Comparison of ENCODE assay signal across 1 cellular context in the genomic region with DNA sequence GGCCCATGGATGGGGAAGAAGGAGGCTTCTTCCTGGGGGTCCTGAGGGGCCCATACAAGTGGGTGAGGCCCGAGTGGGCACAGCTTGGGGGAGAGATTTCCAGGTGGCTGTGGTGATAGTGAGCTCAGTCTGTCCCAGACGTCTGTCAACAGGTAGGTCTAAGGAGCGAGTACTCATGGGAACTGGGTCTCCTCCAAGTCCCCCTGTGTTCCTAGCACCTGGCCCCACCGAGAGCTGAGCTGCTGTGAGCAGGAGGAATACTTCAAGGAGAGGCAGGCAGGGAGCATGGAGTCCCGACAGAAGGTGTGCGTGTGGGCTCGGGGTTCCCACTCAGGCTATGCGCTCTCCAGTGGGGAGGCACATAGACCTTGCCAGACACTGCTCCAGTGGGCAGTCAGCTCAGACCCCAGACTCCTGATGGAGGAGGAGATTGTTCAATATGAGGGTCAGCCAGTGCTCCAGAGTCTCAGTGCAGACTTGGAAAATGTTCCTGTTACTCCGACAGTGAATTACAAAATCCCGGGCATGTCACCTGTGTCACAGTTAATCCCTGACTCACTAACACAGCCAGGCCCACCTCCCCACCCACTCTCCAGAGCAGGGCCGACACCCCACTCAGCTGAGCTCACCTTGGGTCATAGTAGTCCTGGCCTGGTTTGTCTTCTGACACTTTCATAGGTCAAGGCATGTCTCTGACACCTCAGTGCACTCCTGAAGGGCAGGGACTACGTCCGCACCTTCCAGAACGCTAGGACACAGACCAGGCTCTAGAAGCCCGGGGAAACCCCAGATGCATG.
TF ChIP-seq lines count a peak whose summit lies in the region.

No MANE protein-coding gene starts in this region.

TF ChIP-seq in HepG2, 621 proteins besides CTCF, POLR2A, EP300 and RAD21:
- TF ChIP-seq ZNF7 (CRISPR knock-in tag; IDR thresholded peaks at IDR 0.05) (no peak), ONECUT2 (CRISPR knock-in tag; IDR thresholded peaks at IDR 0.05) (no peak), SIN3A (IDR thresholded peaks at IDR 0.05; ENCODE audit: borderline replicate concordance, low read depth, low read length) (no peak), MTF2 (CRISPR knock-in tag; IDR thresholded peaks at IDR 0.05; ENCODE audit: borderline replicate concordance) (no peak), ZFY (CRISPR knock-in tag; IDR thresholded peaks at IDR 0.05) (no peak), RBM39 (IDR thresholded peaks at IDR 0.05; ENCODE audit: low read depth, low read length, poor library complexity, severe bottlenecking) (no peak), ZNF3 (CRISPR knock-in tag; IDR thresholded peaks at IDR 0.05) (no peak), ZNF790 (CRISPR knock-in tag; IDR thresholded peaks at IDR 0.05; ENCODE audit: borderline replicate concordance) (no peak), HNRNPUL1 (IDR thresholded peaks at IDR 0.05; ENCODE audit: low read depth, low read length) (no peak), HOXD1 (CRISPR knock-in tag; IDR thresholded peaks at IDR 0.05) (no peak), ZNF839 (CRISPR knock-in tag; IDR thresholded peaks at IDR 0.05; ENCODE audit: borderline replicate concordance) (no peak), KLF9 (CRISPR knock-in tag; IDR thresholded peaks at IDR 0.05; ENCODE audit: low read depth) (no peak), ZNF775 (CRISPR knock-in tag; IDR thresholded peaks at IDR 0.05; ENCODE audit: borderline replicate concordance) (no peak), ZMAT3 (CRISPR knock-in tag; conservative IDR thresholded peaks at IDR 0.05) (no peak)
- TF ChIP-seq, protein P1, sequence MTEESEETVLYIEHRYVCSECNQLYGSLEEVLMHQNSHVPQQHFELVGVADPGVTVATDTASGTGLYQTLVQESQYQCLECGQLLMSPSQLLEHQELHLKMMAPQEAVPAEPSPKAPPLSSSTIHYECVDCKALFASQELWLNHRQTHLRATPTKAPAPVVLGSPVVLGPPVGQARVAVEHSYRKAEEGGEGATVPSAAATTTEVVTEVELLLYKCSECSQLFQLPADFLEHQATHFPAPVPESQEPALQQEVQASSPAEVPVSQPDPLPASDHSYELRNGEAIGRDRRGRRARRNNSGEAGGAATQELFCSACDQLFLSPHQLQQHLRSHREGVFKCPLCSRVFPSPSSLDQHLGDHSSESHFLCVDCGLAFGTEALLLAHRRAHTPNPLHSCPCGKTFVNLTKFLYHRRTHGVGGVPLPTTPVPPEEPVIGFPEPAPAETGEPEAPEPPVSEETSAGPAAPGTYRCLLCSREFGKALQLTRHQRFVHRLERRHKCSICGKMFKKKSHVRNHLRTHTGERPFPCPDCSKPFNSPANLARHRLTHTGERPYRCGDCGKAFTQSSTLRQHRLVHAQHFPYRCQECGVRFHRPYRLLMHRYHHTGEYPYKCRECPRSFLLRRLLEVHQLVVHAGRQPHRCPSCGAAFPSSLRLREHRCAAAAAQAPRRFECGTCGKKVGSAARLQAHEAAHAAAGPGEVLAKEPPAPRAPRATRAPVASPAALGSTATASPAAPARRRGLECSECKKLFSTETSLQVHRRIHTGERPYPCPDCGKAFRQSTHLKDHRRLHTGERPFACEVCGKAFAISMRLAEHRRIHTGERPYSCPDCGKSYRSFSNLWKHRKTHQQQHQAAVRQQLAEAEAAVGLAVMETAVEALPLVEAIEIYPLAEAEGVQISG (CRISPR knock-in tag; IDR thresholded peaks at IDR 0.05) = no peak
- TF ChIP-seq, protein P2, sequence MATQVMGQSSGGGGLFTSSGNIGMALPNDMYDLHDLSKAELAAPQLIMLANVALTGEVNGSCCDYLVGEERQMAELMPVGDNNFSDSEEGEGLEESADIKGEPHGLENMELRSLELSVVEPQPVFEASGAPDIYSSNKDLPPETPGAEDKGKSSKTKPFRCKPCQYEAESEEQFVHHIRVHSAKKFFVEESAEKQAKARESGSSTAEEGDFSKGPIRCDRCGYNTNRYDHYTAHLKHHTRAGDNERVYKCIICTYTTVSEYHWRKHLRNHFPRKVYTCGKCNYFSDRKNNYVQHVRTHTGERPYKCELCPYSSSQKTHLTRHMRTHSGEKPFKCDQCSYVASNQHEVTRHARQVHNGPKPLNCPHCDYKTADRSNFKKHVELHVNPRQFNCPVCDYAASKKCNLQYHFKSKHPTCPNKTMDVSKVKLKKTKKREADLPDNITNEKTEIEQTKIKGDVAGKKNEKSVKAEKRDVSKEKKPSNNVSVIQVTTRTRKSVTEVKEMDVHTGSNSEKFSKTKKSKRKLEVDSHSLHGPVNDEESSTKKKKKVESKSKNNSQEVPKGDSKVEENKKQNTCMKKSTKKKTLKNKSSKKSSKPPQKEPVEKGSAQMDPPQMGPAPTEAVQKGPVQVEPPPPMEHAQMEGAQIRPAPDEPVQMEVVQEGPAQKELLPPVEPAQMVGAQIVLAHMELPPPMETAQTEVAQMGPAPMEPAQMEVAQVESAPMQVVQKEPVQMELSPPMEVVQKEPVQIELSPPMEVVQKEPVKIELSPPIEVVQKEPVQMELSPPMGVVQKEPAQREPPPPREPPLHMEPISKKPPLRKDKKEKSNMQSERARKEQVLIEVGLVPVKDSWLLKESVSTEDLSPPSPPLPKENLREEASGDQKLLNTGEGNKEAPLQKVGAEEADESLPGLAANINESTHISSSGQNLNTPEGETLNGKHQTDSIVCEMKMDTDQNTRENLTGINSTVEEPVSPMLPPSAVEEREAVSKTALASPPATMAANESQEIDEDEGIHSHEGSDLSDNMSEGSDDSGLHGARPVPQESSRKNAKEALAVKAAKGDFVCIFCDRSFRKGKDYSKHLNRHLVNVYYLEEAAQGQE (IDR thresholded peaks at IDR 0.05; ENCODE audit: borderline replicate concordance in 1 of 2, low read depth in 1 of 2, low read length in 2 of 2) = no peak
- TF ChIP-seq, protein P3, sequence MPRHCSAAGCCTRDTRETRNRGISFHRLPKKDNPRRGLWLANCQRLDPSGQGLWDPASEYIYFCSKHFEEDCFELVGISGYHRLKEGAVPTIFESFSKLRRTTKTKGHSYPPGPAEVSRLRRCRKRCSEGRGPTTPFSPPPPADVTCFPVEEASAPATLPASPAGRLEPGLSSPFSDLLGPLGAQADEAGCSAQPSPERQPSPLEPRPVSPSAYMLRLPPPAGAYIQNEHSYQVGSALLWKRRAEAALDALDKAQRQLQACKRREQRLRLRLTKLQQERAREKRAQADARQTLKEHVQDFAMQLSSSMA (CRISPR knock-in tag; IDR thresholded peaks at IDR 0.05) = no peak
